ENCODE assay signal across 34 cellular contexts in genomic region chr1:233208687-233209086, GRCh38.
"Had no signal": no experiment of that assay in that cellular context is flagged by ENCODE, and none has a peak within 500 bp of the region (broad histone marks: within the 10 kb centered on the region; RNA-seq: fewer than 3 reads in every experiment).

No MANE protein-coding gene starts in this region.

- H3K4me1 Mint-ChIP-seq: activated CD4-positive, alpha-beta T cell treated with anti-CD3 and anti-CD28 coated beads for 36 hours; activated CD4-positive, alpha-beta T cell treated with anti-CD3 and anti-CD28 coated beads, Interleukin-2, amount 10 ng/mL, durations not matched to agents 24 days and 14 days; activated CD8-positive, alpha-beta memory T cell treated with anti-CD3 and anti-CD28 coated beads, Interleukin-2, amount 10 ng/mL, durations not matched to agents 7 days and 5 days; activated naive CD4-positive, alpha-beta T cell treated with anti-CD3 and anti-CD28 coated beads, Interleukin-2, amount 50 U/mL, for 24 hours; activated naive CD8-positive, alpha-beta T cell treated with anti-CD3 and anti-CD28 coated beads for 36 hours; activated naive CD8-positive, alpha-beta T cell treated with anti-CD3 and anti-CD28 coated beads, Interleukin-2, amount 50 U/mL, for 24 hours; brain; T-helper 17 cell had no signal

- H3K4me3 Mint-ChIP-seq: activated CD4-positive, alpha-beta memory T cell treated with anti-CD3 and anti-CD28 coated beads for 36 hours; activated CD4-positive, alpha-beta T cell treated with anti-CD3 and anti-CD28 coated beads for 36 hours; activated CD4-positive, alpha-beta T cell treated with anti-CD3 and anti-CD28 coated beads, Interleukin-2, amount 10 ng/mL, durations not matched to agents 24 days and 14 days; activated CD8-positive, alpha-beta memory T cell treated with anti-CD3 and anti-CD28 coated beads, Interleukin-2, amount 10 ng/mL, durations not matched to agents 7 days and 5 days; activated CD8-positive, alpha-beta T cell treated with anti-CD3 and anti-CD28 coated beads, Interleukin-2, amount 10 ng/mL, durations not matched to agents 7 days and 5 days; activated naive CD4-positive, alpha-beta T cell treated with anti-CD3 and anti-CD28 coated beads for 36 hours; activated naive CD4-positive, alpha-beta T cell treated with anti-CD3 and anti-CD28 coated beads, Interleukin-2, amount 50 U/mL, for 24 hours; activated naive CD8-positive, alpha-beta T cell treated with anti-CD3 and anti-CD28 coated beads for 36 hours; activated naive CD8-positive, alpha-beta T cell treated with anti-CD3 and anti-CD28 coated beads, Interleukin-2, amount 50 U/mL, for 24 hours; activated T-helper 1 cell treated with anti-CD3 and anti-CD28 coated beads, Interleukin-12 subunit alpha, Interleukin-12 subunit beta, Interleukin-2, Interleukin-4 antibody, amounts not matched to agents 30 ng/mL and 10 ng/mL and 1 ng/mL, durations not matched to agents 14 hours and 24 hours and 36 hours; brain; dendritic cell treated with granulocyte-macrophage colony-stimulating factor and Interleukin-4, amounts not matched to agents 40 ng/mL and 50 ng/mL, for 4 days; endodermal cell; T-helper 17 cell; T-helper 2 cell treated with Interferon-gamma antibody and Interleukin-4, amounts not matched to agents 5 μg/mL and 100 μg/mL, for 36 hours had no signal

- DNase-seq: activated CD4-positive, alpha-beta memory T cell treated with anti-CD3 and anti-CD28 coated beads for 36 hours; activated CD4-positive, alpha-beta T cell treated with anti-CD3 and anti-CD28 coated beads for 36 hours; activated CD4-positive, CD25-positive, alpha-beta regulatory T cell; activated CD4-positive, CD25-positive, alpha-beta regulatory T cell treated with anti-CD3 and anti-CD28 coated beads, Interleukin-2, amount 50 U/mL, for 72 hours; activated CD8-positive, alpha-beta memory T cell treated with anti-CD3 and anti-CD28 coated beads, Interleukin-2, amount 10 ng/mL, durations not matched to agents 7 days and 5 days; activated CD8-positive, alpha-beta memory T cell treated with anti-CD3 and anti-CD28 coated beads, Interleukin-2, amount 50 U/mL, for 4 hours; activated CD8-positive, alpha-beta T cell treated with anti-CD3 and anti-CD28 coated beads, Interleukin-2, amount 10 ng/mL, durations not matched to agents 7 days and 5 days; activated effector memory CD4-positive, alpha-beta T cell treated with anti-CD3 and anti-CD28 coated beads, Interleukin-2, amount 50 U/mL, for 16 hours; activated naive CD4-positive, alpha-beta T cell treated with anti-CD3 and anti-CD28 coated beads for 36 hours; activated naive CD8-positive, alpha-beta T cell treated with anti-CD3 and anti-CD28 coated beads for 36 hours; activated naive CD8-positive, alpha-beta T cell treated with anti-CD3 and anti-CD28 coated beads, Interleukin-2, amount 50 U/mL, for 24 hours; activated T-cell treated with anti-CD3 and anti-CD28 coated beads, Interleukin-2, amount 50 U/mL, for 1 hour; activated T-cell treated with anti-CD3 and anti-CD28 coated beads, Interleukin-2, amount 50 U/mL, for 48 hours; adrenal gland; amygdala; central memory CD4-positive, alpha-beta T cell; cerebellar nuclear complex; dorsolateral prefrontal cortex; effector memory CD4-positive, alpha-beta T cell; endodermal cell; erythroblast; foreskin keratinocyte; heart right ventricle; T-helper 1 cell; T-helper 17 cell; T1000 had no signal

- H3K9me3 Mint-ChIP-seq: activated CD4-positive, alpha-beta memory T cell treated with anti-CD3 and anti-CD28 coated beads for 36 hours; activated CD4-positive, alpha-beta T cell treated with anti-CD3 and anti-CD28 coated beads, Interleukin-2, amount 10 ng/mL, durations not matched to agents 24 days and 14 days; activated naive CD4-positive, alpha-beta T cell treated with anti-CD3 and anti-CD28 coated beads for 36 hours; activated naive CD4-positive, alpha-beta T cell treated with anti-CD3 and anti-CD28 coated beads, Interleukin-2, amount 50 U/mL, for 24 hours; activated naive CD8-positive, alpha-beta T cell treated with anti-CD3 and anti-CD28 coated beads for 36 hours; activated naive CD8-positive, alpha-beta T cell treated with anti-CD3 and anti-CD28 coated beads, Interleukin-2, amount 50 U/mL, for 24 hours; activated T-helper 1 cell treated with anti-CD3 and anti-CD28 coated beads, Interleukin-12 subunit alpha, Interleukin-12 subunit beta, Interleukin-2, Interleukin-4 antibody, amounts not matched to agents 30 ng/mL and 10 ng/mL and 1 ng/mL, durations not matched to agents 14 hours and 24 hours and 36 hours; activated T-helper 2 cell treated with anti-CD3 and anti-CD28 coated beads, Interferon-gamma antibody, Interleukin-2, Interleukin-4, amounts not matched to agents 10 μg/mL and 5 μg/mL and 100 μg/mL, durations not matched to agents 14 hours and 24 hours and 36 hours; brain; dendritic cell treated with granulocyte-macrophage colony-stimulating factor and Interleukin-4, amounts not matched to agents 40 ng/mL and 50 ng/mL, for 4 days; endodermal cell; T-helper 2 cell treated with Interferon-gamma antibody and Interleukin-4, amounts not matched to agents 5 μg/mL and 100 μg/mL, for 36 hours had no signal

- H3K27ac Mint-ChIP-seq: activated CD4-positive, alpha-beta memory T cell treated with anti-CD3 and anti-CD28 coated beads for 36 hours; activated CD4-positive, alpha-beta T cell treated with anti-CD3 and anti-CD28 coated beads for 36 hours; activated CD4-positive, alpha-beta T cell treated with anti-CD3 and anti-CD28 coated beads, Interleukin-2, amount 10 ng/mL, durations not matched to agents 24 days and 14 days; activated CD8-positive, alpha-beta memory T cell treated with anti-CD3 and anti-CD28 coated beads, Interleukin-2, amount 10 ng/mL, durations not matched to agents 7 days and 5 days; activated CD8-positive, alpha-beta T cell treated with anti-CD3 and anti-CD28 coated beads, Interleukin-2, amount 10 ng/mL, durations not matched to agents 7 days and 5 days; activated naive CD4-positive, alpha-beta T cell treated with anti-CD3 and anti-CD28 coated beads for 36 hours; activated naive CD4-positive, alpha-beta T cell treated with anti-CD3 and anti-CD28 coated beads, Interleukin-2, amount 50 U/mL, for 24 hours; activated naive CD8-positive, alpha-beta T cell treated with anti-CD3 and anti-CD28 coated beads for 36 hours; activated naive CD8-positive, alpha-beta T cell treated with anti-CD3 and anti-CD28 coated beads, Interleukin-2, amount 50 U/mL, for 24 hours; activated T-helper 1 cell treated with anti-CD3 and anti-CD28 coated beads, Interleukin-12 subunit alpha, Interleukin-12 subunit beta, Interleukin-2, Interleukin-4 antibody, amounts not matched to agents 30 ng/mL and 10 ng/mL and 1 ng/mL, durations not matched to agents 14 hours and 24 hours and 36 hours; activated T-helper 2 cell treated with anti-CD3 and anti-CD28 coated beads, Interferon-gamma antibody, Interleukin-2, Interleukin-4, amounts not matched to agents 10 μg/mL and 5 μg/mL and 100 μg/mL, durations not matched to agents 14 hours and 24 hours and 36 hours; brain; dendritic cell treated with granulocyte-macrophage colony-stimulating factor and Interleukin-4, amounts not matched to agents 40 ng/mL and 50 ng/mL, for 4 days; endodermal cell; T-helper 17 cell; T-helper 2 cell treated with Interferon-gamma antibody and Interleukin-4, amounts not matched to agents 5 μg/mL and 100 μg/mL, for 36 hours had no signal

- ATAC-seq: activated CD4-positive, alpha-beta T cell treated with anti-CD3 and anti-CD28 coated beads for 36 hours; activated CD8-positive, alpha-beta memory T cell treated with anti-CD3 and anti-CD28 coated beads, Interleukin-2, amount 10 ng/mL, durations not matched to agents 7 days and 5 days; activated CD8-positive, alpha-beta T cell treated with anti-CD3 and anti-CD28 coated beads, Interleukin-2, amount 10 ng/mL, durations not matched to agents 7 days and 5 days; activated naive CD8-positive, alpha-beta T cell treated with anti-CD3 and anti-CD28 coated beads, Interleukin-2, amount 50 U/mL, for 24 hours; foreskin keratinocyte; gastroesophageal sphincter; heart right ventricle; T-helper 17 cell had no signal
